ENCODE assay signal across 26 cellular contexts in the genomic region with DNA sequence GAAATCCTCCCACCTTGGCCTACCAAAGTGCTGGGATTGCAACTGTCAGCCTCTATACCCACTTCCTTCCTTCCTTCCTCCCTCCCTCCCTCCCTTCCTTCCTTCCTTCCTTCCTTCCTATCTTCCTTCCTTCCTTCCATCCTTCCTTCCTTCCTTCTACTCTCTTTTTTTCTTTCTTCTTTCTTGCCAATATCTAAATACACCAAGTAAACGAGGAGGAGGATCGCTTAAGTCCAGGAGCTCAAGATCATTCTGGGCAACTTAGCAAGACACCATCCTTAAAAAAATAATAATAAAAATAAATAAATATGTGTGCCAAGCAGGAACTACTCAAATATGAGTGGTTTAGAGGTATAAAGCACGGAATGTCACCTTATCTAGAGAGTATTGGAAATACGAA.
"Had no signal": no experiment of that assay in that cellular context is flagged by ENCODE, and none has a peak within 500 bp of the region (broad histone marks: within the 10 kb centered on the region; RNA-seq: fewer than 3 reads in every experiment).

No MANE protein-coding gene starts in this region.

- H3K27me3 ChIP-seq: dorsolateral prefrontal cortex, esophagus muscularis mucosa, foreskin keratinocyte, gastroesophageal sphincter, heart left ventricle, hepatocyte had no signal

- H3K27ac Mint-ChIP-seq: endodermal cell, mesothelial cell of epicardium had no signal

- H3K4me3 Mint-ChIP-seq: endodermal cell, immature natural killer cell, mesothelial cell of epicardium, naive B cell had no signal

- ATAC-seq: foreskin keratinocyte, gastroesophageal sphincter, heart left ventricle, left colon, left lobe of liver, left ventricle myocardium superior, lower lobe of right lung, mucosa of descending colon had no signal

- DNase-seq: dermis blood vessel endothelial cell; dorsolateral prefrontal cortex; effector CD4-positive, alpha-beta T cell; effector memory CD4-positive, alpha-beta T cell; endodermal cell; erythroblast; foreskin keratinocyte; heart left ventricle; hypothalamus; immature natural killer cell; islet precursor cell; kidney; kidney glomerular epithelial cell; left colon; left ventricle myocardium superior; lower lobe of right lung; mesenchymal stem cell; mucosa of descending colon; naive B cell had no signal

- H3K27me3 Mint-ChIP-seq: naive B cell had no signal

- H3K4me1 Mint-ChIP-seq: mesothelial cell of epicardium had no signal

- H3K36me3 ChIP-seq: esophagus muscularis mucosa, gastroesophageal sphincter, heart left ventricle, lower lobe of right lung had no signal

- H3K27ac ChIP-seq: coronary artery, dorsolateral prefrontal cortex, epithelial cell of prostate, foreskin keratinocyte, gastroesophageal sphincter, heart left ventricle, hepatocyte, lower lobe of right lung had no signal

- H3K4me3 ChIP-seq: coronary artery, dorsolateral prefrontal cortex, esophagus muscularis mucosa, gastroesophageal sphincter, heart left ventricle, hepatocyte, lower lobe of right lung, mucosa of descending colon had no signal

- H3K36me3 Mint-ChIP-seq: mesothelial cell of epicardium had no signal

- H3K4me1 ChIP-seq: foreskin keratinocyte, lower lobe of right lung had no signal

- H3K9me3 ChIP-seq: esophagus muscularis mucosa, gastroesophageal sphincter, lower lobe of right lung, mucosa of descending colon had no signal
